ENCODE assay signal across 8 cellular contexts in the genomic region with DNA sequence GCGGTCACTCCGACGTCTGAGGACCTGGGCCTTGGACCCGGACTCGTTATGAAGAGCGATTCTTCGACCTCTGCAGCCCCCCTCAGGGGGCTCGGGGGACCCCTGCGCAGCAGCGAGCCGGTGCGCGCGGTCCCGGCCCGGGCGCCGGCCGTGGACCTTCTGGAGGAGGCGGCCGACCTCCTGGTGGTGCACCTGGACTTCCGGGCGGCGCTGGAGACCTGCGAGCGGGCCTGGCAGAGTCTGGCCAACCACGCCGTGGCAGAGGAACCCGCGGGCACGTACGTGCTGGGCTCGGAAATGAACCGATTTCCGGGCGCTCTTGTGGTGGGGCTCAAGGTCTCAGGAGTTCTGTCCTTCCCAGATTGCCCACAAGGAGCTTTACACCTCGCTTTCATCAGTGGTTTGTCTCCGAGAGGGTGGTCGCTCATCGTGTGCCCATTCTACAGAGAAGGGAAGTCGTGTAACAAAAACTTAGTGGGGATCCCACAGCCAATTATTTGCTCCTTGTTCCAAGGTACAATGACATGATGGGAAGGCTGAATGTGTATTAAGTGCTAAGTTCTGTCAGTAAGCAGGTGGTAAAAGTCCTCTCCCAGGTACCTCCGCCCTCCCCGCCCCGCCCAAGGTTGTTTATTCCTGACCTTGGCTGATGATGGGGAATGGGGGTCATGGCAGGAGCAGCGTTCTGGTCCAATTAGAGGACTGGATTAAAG. TPM values are rescaled to one million over a fixed set of nuclear protein-coding genes. Genes with fewer than 3 reads are reported as not detected.
DNase-seq lines count a peak whose midpoint lies in the region; ATAC-seq and TF ChIP-seq lines count a peak whose summit lies in the region.

No MANE protein-coding gene starts in this region.

- peak overlapping the region; percentile 92 for H3K9ac ChIP-seq in BLaER1

- H3K4me1 ChIP-seq in BLaER1, result peaks cover 41% of the 10 kb centered on the region
- peaks cover 19 to 27% of the 10 kb centered on the region in 2 donors for H3K4me1 ChIP-seq in naive thymus-derived CD4-positive, alpha-beta T cell (ENCODE audit: control insufficient read depth in 2 of 2, insufficient read depth in 2 of 2, low read length in 2 of 2)
- peaks cover 7 to 14% of the 10 kb centered on the region in 2 donors for H3K4me1 ChIP-seq in uterus

- peak overlapping the region; percentile 96 for H3K4me3 Mint-ChIP-seq in activated CD8-positive, alpha-beta T cell treated with anti-CD3 and anti-CD28 coated beads, Interleukin-2, amount 10 ng/mL, durations not matched to agents 7 days and 5 days
- H3K4me3 Mint-ChIP-seq in naive thymus-derived CD4-positive, alpha-beta T cell, result peak overlapping the region; percentile 94 to 100 (median 97)

- H3K27me3 Mint-ChIP-seq in activated CD8-positive, alpha-beta T cell treated with anti-CD3 and anti-CD28 coated beads, Interleukin-2, amount 10 ng/mL, durations not matched to agents 7 days and 5 days (ENCODE audit: low read depth), result no peaks in the 10 kb centered on the region
- H3K27me3 Mint-ChIP-seq in naive thymus-derived CD4-positive, alpha-beta T cell, result no peaks in the 10 kb centered on the region

- CTCF ChIA-PET in activated CD8-positive, alpha-beta T cell treated with anti-CD3 and anti-CD28 coated beads, Interleukin-2, amount 10 ng/mL, durations not matched to agents 7 days and 5 days (lab: Charles Lee), result interaction anchor here (1.1 to 8.1 kb wide), 5 partner anchors 15 to 906 kb away, joined by 3 to 157 read pairs (median 5); partner anchors contain the start of gene USP18
- CTCF ChIA-PET in naive thymus-derived CD4-positive, alpha-beta T cell (lab: Charles Lee), result interaction anchor here (0.9 to 4.1 kb wide), 3 partner anchors 79 to 337 kb away, joined by 5 to 87 read pairs (median 15); no protein-coding TSS in a partner anchor

- H3K4me1 Mint-ChIP-seq in activated CD8-positive, alpha-beta T cell treated with anti-CD3 and anti-CD28 coated beads, Interleukin-2, amount 10 ng/mL, durations not matched to agents 7 days and 5 days (ENCODE audit: low read depth), result peaks cover 49% of the 10 kb centered on the region
- H3K4me1 Mint-ChIP-seq in naive thymus-derived CD4-positive, alpha-beta T cell, result peaks cover 22 to 70% (median 66%) of the 10 kb centered on the region in 7 donors

- TF ChIP-seq POLR2A in erythroblast (IDR thresholded peaks at IDR 0.05; ENCODE audit: low read length), result no peak
- TF ChIP-seq POLR2A in uterus (IDR thresholded peaks at IDR 0.05), result no peak

- peaks cover 36% of the 10 kb centered on the region for H4K20me1 ChIP-seq in BLaER1

- POLR2A ChIA-PET in activated CD8-positive, alpha-beta T cell treated with anti-CD3 and anti-CD28 coated beads, Interleukin-2, amount 10 ng/mL, durations not matched to agents 7 days and 5 days (lab: Charles Lee), result interaction anchor here (0.7 to 2.5 kb wide), 11 partner anchors 8 to 1907 kb away, joined by 3 to 18 read pairs (median 4); partner anchors contain the start of gene USP18
- POLR2A ChIA-PET in naive thymus-derived CD4-positive, alpha-beta T cell (lab: Charles Lee), result interaction anchor here (0.7 to 2.6 kb wide), 7 partner anchors 71 to 1066 kb away, joined by 3 to 18 read pairs (median 3); partner anchors contain the start of genes ESS2 and USP18

- peaks cover 44% of the 10 kb centered on the region for H3K36me3 ChIP-seq in BLaER1
- peaks cover 7 to 42% (median 8%) of the 10 kb centered on the region in 3 experiments for H3K36me3 ChIP-seq in naive thymus-derived CD4-positive, alpha-beta T cell (ENCODE audit: control insufficient read depth in 2 of 3, insufficient read depth in 3 of 3, low read length in 3 of 3)
- no peaks in the 10 kb centered on the region for H3K36me3 ChIP-seq in uterus

- H3K4me3 ChIP-seq in BLaER1 (peak overlapping the region; percentile 98), uterus (peak overlapping the region; percentile 66 to 75)
- peak overlapping the region; percentile 96 for H3K4me3 ChIP-seq in naive thymus-derived CD4-positive, alpha-beta T cell (ENCODE audit: low read length)

- H3K4me2 ChIP-seq in BLaER1, result peak overlapping the region; percentile 93

- no peak for TF ChIP-seq CTCF in uterus (IDR thresholded peaks at IDR 0.05)

- H3K27ac Mint-ChIP-seq in activated CD8-positive, alpha-beta T cell treated with anti-CD3 and anti-CD28 coated beads, Interleukin-2, amount 10 ng/mL, durations not matched to agents 7 days and 5 days, result peak overlapping the region; percentile 98
- peak overlapping the region; percentile 54 to 99 (median 98) for H3K27ac Mint-ChIP-seq in naive thymus-derived CD4-positive, alpha-beta T cell

- peaks cover 42% of the 10 kb centered on the region for H3K36me3 Mint-ChIP-seq in activated CD8-positive, alpha-beta T cell treated with anti-CD3 and anti-CD28 coated beads, Interleukin-2, amount 10 ng/mL, durations not matched to agents 7 days and 5 days (ENCODE audit: low read depth)
- H3K36me3 Mint-ChIP-seq in naive thymus-derived CD4-positive, alpha-beta T cell, result peaks cover 5 to 32% (median 29%) of the 10 kb centered on the region in 5 donors

- DNase-seq in LHCN-M2 (ENCODE audit: low read depth), result peak; percentile 41
- peak; percentile 62 for DNase-seq in activated CD8-positive, alpha-beta T cell treated with anti-CD3 and anti-CD28 coated beads, Interleukin-2, amount 10 ng/mL, durations not matched to agents 7 days and 5 days
- peak; percentile 43 to 53 for DNase-seq in erythroblast (lab: John Stamatoyannopoulos, UW)
- DNase-seq in naive thymus-derived CD4-positive, alpha-beta T cell, result peak in 6 of 9 donors; percentile 4 to 58 (median 7)
- no peak for DNase-seq in uterus
- no peak for DNase-seq in pons (ENCODE audit: low spot score)

- H3K27me3 ChIP-seq in BLaER1 (no peaks in the 10 kb centered on the region), uterus (no peaks in the 10 kb centered on the region)
- no peaks in the 10 kb centered on the region for H3K27me3 ChIP-seq in naive thymus-derived CD4-positive, alpha-beta T cell (ENCODE audit: control insufficient read depth in 2 of 2, insufficient read depth in 2 of 2, low read length in 2 of 2)

- intact Hi-C loops in naive thymus-derived CD4-positive, alpha-beta T cell (cut with micrococcal nuclease), result loop anchor here (5.0 kb wide), 6 partner anchors 191 to 1639 kb away; partner anchors contain the start of genes ADA2 (in 1 of the 2), CDC45 (in 1 of the 2), CECR2 (in 1 of the 2) and UFD1 (in 1 of the 2)
- intact Hi-C loops in uterus (cut with DNase I; ENCODE audit: low total_unique reads), result loop anchor here (10.0 kb wide), 1 partner anchor 54 kb away; the partner anchor contains the start of gene MICAL3

- H3K27ac ChIP-seq in BLaER1 (peak overlapping the region; percentile 90), uterus (peak overlapping the region; percentile 72 to 82)
- H3K27ac ChIP-seq in naive thymus-derived CD4-positive, alpha-beta T cell (ENCODE audit: low read depth, low read length), result peak overlapping the region; percentile 80

- H3K9me3 Mint-ChIP-seq in activated CD8-positive, alpha-beta T cell treated with anti-CD3 and anti-CD28 coated beads, Interleukin-2, amount 10 ng/mL, durations not matched to agents 7 days and 5 days (ENCODE audit: insufficient read depth), result no peaks in the 10 kb centered on the region
- H3K9me3 Mint-ChIP-seq in naive thymus-derived CD4-positive, alpha-beta T cell, result peaks cover 0 to 4% (median 0%) of the 10 kb centered on the region in 11 donors

- H3K9me3 ChIP-seq in BLaER1, result no peaks in the 10 kb centered on the region
- H3K9me3 ChIP-seq in naive thymus-derived CD4-positive, alpha-beta T cell (ENCODE audit: control insufficient read depth in 2 of 3, low read length in 3 of 3), result no peaks in the 10 kb centered on the region
- H3K9me3 ChIP-seq in uterus, result no peaks in the 10 kb centered on the region

- ATAC-seq in GM19372 (IDR thresholded peaks at IDR 0.05; ENCODE audit: low read depth, unreplicated experiment), result peak; percentile 18
- peak; percentile 47 for ATAC-seq in activated CD8-positive, alpha-beta T cell treated with anti-CD3 and anti-CD28 coated beads, Interleukin-2, amount 10 ng/mL, durations not matched to agents 7 days and 5 days
- no peak for ATAC-seq in naive thymus-derived CD4-positive, alpha-beta T cell

RNA-seq across cellular contexts. Expression of gene PEX26, which starts 0.7 kb away (rescaled TPM):
- total RNA-seq in LHCN-M2 (2014; rRNA removed), result 32.7 and 39.8 TPM in 2 replicates
- polyA plus RNA-seq in LHCN-M2 (2012), result 32.3 TPM
- total RNA-seq in activated CD8-positive, alpha-beta T cell treated with anti-CD3 and anti-CD28 coated beads, Interleukin-2, amount 10 ng/mL, durations not matched to agents 7 days and 5 days, result 10 to 100 TPM; 44.4 TPM
- total RNA-seq in naive thymus-derived CD4-positive, alpha-beta T cell, result 10 to 100 TPM; 30.1 to 42.8 (median 35.5) TPM
- 1 to 10 TPM; 3.8 to 4.1 TPM for polyA plus RNA-seq in naive thymus-derived CD4-positive, alpha-beta T cell
- total RNA-seq in uterus, result 10 to 100 TPM; 28.2 to 36.1 (median 31.2) TPM

RNA-seq across cellular contexts. Expression of gene TUBA8, which starts 32.1 kb away (rescaled TPM):
- total RNA-seq in LHCN-M2 (2014; rRNA removed) (0.26 and 0.46 TPM in 2 replicates), uterus (10 to 100 TPM in 1 of 4 donors, 1 to 10 TPM in 1, under 1 TPM in 1, not detected in 1; 0.90 to 14.6 (median 2.2) TPM)
- 0.47 TPM for polyA plus RNA-seq in LHCN-M2 (2012)
- 1 to 10 TPM; 1.2 to 1.5 TPM for total RNA-seq in activated CD8-positive, alpha-beta T cell treated with anti-CD3 and anti-CD28 coated beads, Interleukin-2, amount 10 ng/mL, durations not matched to agents 7 days and 5 days
- 1 to 10 TPM; 1.6 to 3.5 (median 3.2) TPM for total RNA-seq in naive thymus-derived CD4-positive, alpha-beta T cell
- polyA plus RNA-seq in naive thymus-derived CD4-positive, alpha-beta T cell, result under 1 TPM; 0.33 to 0.39 TPM

RNA-seq across cellular contexts. Expression of gene MICAL3, which starts 54.1 kb away (rescaled TPM):
- total RNA-seq in LHCN-M2 (2014; rRNA removed) (18.5 and 21.0 TPM in 2 replicates), uterus (100 to 1,000 TPM in 1 of 4 donors, 10 to 100 TPM in 3; 13.5 to 167 (median 47.2) TPM)
- 19.6 TPM for polyA plus RNA-seq in LHCN-M2 (2012)
- total RNA-seq in activated CD8-positive, alpha-beta T cell treated with anti-CD3 and anti-CD28 coated beads, Interleukin-2, amount 10 ng/mL, durations not matched to agents 7 days and 5 days, result 10 to 100 TPM; 26.4 to 29.7 TPM
- total RNA-seq in naive thymus-derived CD4-positive, alpha-beta T cell, result 10 to 100 TPM; 10.0 to 43.9 (median 17.1) TPM
- polyA plus RNA-seq in naive thymus-derived CD4-positive, alpha-beta T cell, result under 1 TPM; 0.28 to 0.68 TPM

Comparison
In these comparisons a context has a peak if more than half of its experiments do, and no peak if none do; other contexts are left out.
1. DNase-seq: peak in LHCN-M2 (single experiment), activated CD8-positive, alpha-beta T cell treated with anti-CD3 and anti-CD28 coated beads, Interleukin-2, amount 10 ng/mL, durations not matched to agents 7 days and 5 days (single experiment), erythroblast (2 of 2) and naive thymus-derived CD4-positive, alpha-beta T cell (6 of 9); none in uterus (0 of 2) and pons (single experiment).
2. Peak in every context shown above with its lines, with median percentiles within 50 percentile points of each other: H3K27ac ChIP-seq and H3K4me3 ChIP-seq.